In the genomic region with DNA sequence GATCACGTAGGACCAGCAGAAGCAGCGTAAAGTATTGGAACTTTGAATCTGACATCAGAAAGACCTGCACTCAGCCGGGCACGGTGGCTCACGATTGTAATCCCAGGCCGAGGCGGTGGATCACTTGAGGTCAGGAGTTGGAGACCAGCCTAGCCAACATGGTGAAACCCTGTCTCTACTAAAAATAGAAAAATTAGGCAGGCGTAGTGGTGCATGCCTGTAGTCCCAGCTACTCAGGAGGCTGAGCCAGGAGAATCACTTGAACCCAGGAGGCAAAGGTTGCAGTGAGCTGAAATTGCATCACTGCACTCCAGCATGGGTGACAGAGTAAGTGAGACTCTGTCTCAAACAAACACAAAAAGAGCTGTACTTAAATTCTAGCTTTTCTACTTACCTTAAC, we compare ENCODE assay signal across 7 cellular contexts. TPM values are rescaled to one million over a fixed set of nuclear protein-coding genes. Genes with fewer than 3 reads are reported as not detected.
A peak's percentile ranks its signal among the peaks of the same experiment; 100 is the strongest.
DNase-seq lines count a peak whose midpoint lies in the region; ATAC-seq and TF ChIP-seq lines count a peak whose summit lies in the region.
"Not testable (repeated sequence)": the region's sequence is repeated elsewhere in the genome, so short reads cannot be mapped to it uniquely, and the experiment has no call there.

No MANE protein-coding gene starts in this region.

- H3K18ac ChIP-seq in trophoblast cell (ENCODE audit: low read length): peak overlapping the region; percentile 46

- ATAC-seq in heart right ventricle: peak in 6 of 8 donors; percentile 29 to 68 (median 59)
- not testable (repeated sequence) for ATAC-seq in right cardiac atrium

- peak overlapping the region; percentile 99 for H3K27ac ChIP-seq in PC-9
- H3K27ac ChIP-seq in ascending aorta: peak overlapping the region; percentile 6 to 14
- H3K27ac ChIP-seq in heart right ventricle: peak overlapping the region in 3 of 10 donors; percentile 7 to 61 (median 26)
- peak overlapping the region; percentile 59 for H3K27ac ChIP-seq in right cardiac atrium (ENCODE audit: low read length)
- peak overlapping the region in 1 of 2 donors; percentile 36 for H3K27ac ChIP-seq in liver (ENCODE audit: low read depth in 1 of 2, low read length in 2 of 2)
- H3K27ac ChIP-seq in trophoblast cell (ENCODE audit: low read depth, low read length): not testable (repeated sequence)
- H3K27ac ChIP-seq in skeletal muscle tissue (ENCODE audit: low read depth, low read length): peak overlapping the region; percentile 84

- not testable (repeated sequence) for H3K9me3 ChIP-seq in PC-9 (ENCODE audit: insufficient read depth, low read depth); ascending aorta; heart right ventricle; right cardiac atrium (ENCODE audit: control insufficient read depth, low read length); liver (ENCODE audit: control insufficient read depth in 4 of 4, low read length in 3 of 4); trophoblast cell (ENCODE audit: insufficient read depth, low read depth, low read length); skeletal muscle tissue (ENCODE audit: control insufficient read depth in 3 of 3, low read length in 3 of 3)

- H2BK12ac ChIP-seq in trophoblast cell (ENCODE audit: low read length): peak overlapping the region; percentile 25

- intact Hi-C loops in PC-9 (cut with micrococcal nuclease; ENCODE audit: unreplicated experiment); heart right ventricle (cut with DNase I); right cardiac atrium (cut with DNase I): not testable (repeated sequence)
- intact Hi-C loops in ascending aorta (cut with DNase I): loop anchor here (5.0 kb wide), 1 partner anchor 56 kb away; the partner anchor contains the start of gene OSBPL9

- H3K9me2 ChIP-seq in PC-9 (ENCODE audit: insufficient read depth): not testable (repeated sequence)

- not testable (repeated sequence) for H3K9ac ChIP-seq in liver (ENCODE audit: low read depth in 1 of 2, low read length in 2 of 2); trophoblast cell (ENCODE audit: low read length)
- H3K9ac ChIP-seq in skeletal muscle tissue (ENCODE audit: low read depth in 1 of 3, low read length in 3 of 3): peak overlapping the region; percentile 34 to 51 (median 36)

- H2BK5ac ChIP-seq in trophoblast cell (ENCODE audit: low read depth, low read length, poor library complexity): peak overlapping the region; percentile 36

- CTCF ChIA-PET in PC-9 (lab: Charles Lee): not testable (repeated sequence)

- WGBS in heart right ventricle, 2 donors: 66 to 68% methylated on average over 8 of the region's 8 CpGs
- WGBS in right cardiac atrium: 74% methylated on average over 8 of the region's 8 CpGs
- 40% methylated on average over 8 of the region's 8 CpGs for WGBS in liver
- WGBS in trophoblast cell (ENCODE audit: extremely low coverage, insufficient coverage, insufficient read length): no CpG with 5 or more reads among the region's 8 CpGs

- H3K4me1 ChIP-seq in PC-9 (replicated peaks; ENCODE audit: insufficient read depth) (peaks cover 81% of the 10 kb centered on the region), ascending aorta (peaks cover 0 to 11% of the 10 kb centered on the region in 2 donors), heart right ventricle (peaks cover 0 to 35% (median 7%) of the 10 kb centered on the region in 9 donors), liver (ENCODE audit: control insufficient read depth in 4 of 4, insufficient read depth in 4 of 4, low read length in 3 of 4) (peaks cover 3 to 11% (median 9%) of the 10 kb centered on the region in 4 donors), trophoblast cell (ENCODE audit: control insufficient read depth in 1 of 2, insufficient read depth in 2 of 2, low read length in 2 of 2) (peaks cover 28 to 36% of the 10 kb centered on the region in 2 experiments), skeletal muscle tissue (ENCODE audit: control insufficient read depth in 3 of 3, insufficient read depth in 3 of 3, low read length in 3 of 3) (peaks cover 32 to 41% (median 37%) of the 10 kb centered on the region in 3 donors)
- H3K4me1 ChIP-seq in right cardiac atrium (ENCODE audit: control insufficient read depth, insufficient read depth, low read length): not testable (repeated sequence)

- H3K79me2 ChIP-seq in PC-9 (ENCODE audit: low read depth): peaks cover 10% of the 10 kb centered on the region
- not testable (repeated sequence) for H3K79me2 ChIP-seq in trophoblast cell (ENCODE audit: control insufficient read depth, insufficient read depth, low read length, poor library complexity)

- H2BK120ac ChIP-seq in trophoblast cell (ENCODE audit: insufficient read depth, low read length, poor library complexity): peak overlapping the region; percentile 84

- POLR2A ChIA-PET in PC-9 (lab: Charles Lee; ENCODE audit: unreplicated experiment): not testable (repeated sequence)

- H4K12ac ChIP-seq in trophoblast cell (ENCODE audit: low read depth, low read length): not testable (repeated sequence)

- H3K79me1 ChIP-seq in trophoblast cell (ENCODE audit: low read length): peaks cover 44% of the 10 kb centered on the region

- peak overlapping the region; percentile 88; the same call in 1 of the 2 replicates for H3K4me2 ChIP-seq in PC-9
- not testable (repeated sequence) for H3K4me2 ChIP-seq in trophoblast cell (ENCODE audit: low read length)

- H3K4ac ChIP-seq in trophoblast cell (ENCODE audit: low read depth, low read length): not testable (repeated sequence)

- H3K14ac ChIP-seq in trophoblast cell (ENCODE audit: low read length): not testable (repeated sequence)

- DNase-seq in PC-9; ascending aorta (ENCODE audit: low spot score in 2 of 2); right cardiac atrium; trophoblast cell: not testable (repeated sequence)
- peak in 1 of 2 donors; percentile 21 for DNase-seq in heart right ventricle

- H4K8ac ChIP-seq in trophoblast cell (ENCODE audit: low read depth, low read length): peak overlapping the region; percentile 61

- H3K4me3 ChIP-seq in PC-9; ascending aorta; heart right ventricle; right cardiac atrium (ENCODE audit: low read length); liver (ENCODE audit: low read depth in 1 of 3, low read length in 3 of 3); trophoblast cell (ENCODE audit: low read depth, low read length); skeletal muscle tissue (ENCODE audit: low read length in 3 of 3): not testable (repeated sequence)

- H3K23ac ChIP-seq in trophoblast cell (ENCODE audit: low read length): not testable (repeated sequence)

- TF ChIP-seq RAD21 in liver (IDR thresholded peaks at IDR 0.05): peak; percentile 45 to 60

- H3F3A ChIP-seq in PC-9 (ENCODE audit: insufficient read depth, low read depth): peaks cover 48% of the 10 kb centered on the region

- peak overlapping the region; percentile 15 for H2AK5ac ChIP-seq in trophoblast cell (ENCODE audit: low read length)

- H4K20me1 ChIP-seq in PC-9 (ENCODE audit: insufficient read depth): not testable (repeated sequence)

- peak overlapping the region; percentile 79 for H4K91ac ChIP-seq in trophoblast cell (ENCODE audit: low read depth, low read length)

- BruUV-seq in PC-9 (replicated peaks; lab: Mats Ljungman, UMichigan): not testable (repeated sequence)

- H3K36me3 ChIP-seq in PC-9 (ENCODE audit: low read depth); ascending aorta; heart right ventricle; liver (ENCODE audit: control insufficient read depth in 4 of 4, insufficient read depth in 3 of 4, low read depth in 1 of 4, low read length in 3 of 4); trophoblast cell (ENCODE audit: control insufficient read depth in 1 of 2, insufficient read depth in 2 of 2, low read length in 2 of 2); skeletal muscle tissue (ENCODE audit: control insufficient read depth in 3 of 3, insufficient read depth in 3 of 3, low read length in 3 of 3): not testable (repeated sequence)

- not testable (repeated sequence) for TF ChIP-seq CTCF in PC-9 (conservative IDR thresholded peaks at IDR 0.05); ascending aorta (IDR thresholded peaks at IDR 0.05); heart right ventricle (IDR thresholded peaks at IDR 0.05); liver (IDR thresholded peaks at IDR 0.05; ENCODE audit: low read depth, low read length, missing input control)

- H3K27me3 ChIP-seq in PC-9 (ENCODE audit: insufficient read depth, low read depth); ascending aorta; heart right ventricle; right cardiac atrium (ENCODE audit: control insufficient read depth, insufficient read depth); liver (ENCODE audit: control insufficient read depth in 4 of 4, insufficient read depth in 4 of 4, low read length in 3 of 4); trophoblast cell (ENCODE audit: insufficient read depth, low read length); skeletal muscle tissue (ENCODE audit: control insufficient read depth in 3 of 3, insufficient read depth in 3 of 3, low read length in 3 of 3): not testable (repeated sequence)

- not testable (repeated sequence) for H2AFZ ChIP-seq in PC-9; trophoblast cell (ENCODE audit: insufficient read depth, low read length, poor library complexity)

RNA-seq across cellular contexts. Expression of gene EPS15, which starts 41.8 kb away (rescaled TPM):
- total RNA-seq in PC-9 (2021): 60.1 and 61.0 TPM in 2 replicates
- 44.6 TPM for total RNA-seq in ascending aorta
- 10 to 100 TPM; 52.9 to 81.4 (median 63.9) TPM for total RNA-seq in heart right ventricle
- polyA plus RNA-seq in heart right ventricle: 10 to 100 TPM; 12.4 to 27.4 TPM
- 10 to 100 TPM; 72.4 to 87.5 (median 74.5) TPM for total RNA-seq in right cardiac atrium
- 26.0 TPM for polyA plus RNA-seq in right cardiac atrium
- 10 to 100 TPM; 25.3 to 52.1 TPM for total RNA-seq in liver
- 10 to 100 TPM in 1 of 2 donors, 1 to 10 TPM in 1; 8.8 to 13.0 TPM for polyA plus RNA-seq in liver
- polyA plus RNA-seq in trophoblast cell (2013): 53.3 and 53.4 TPM in 2 replicates
- 44.9 TPM for total RNA-seq in skeletal muscle tissue

RNA-seq across cellular contexts. Expression of gene OSBPL9, which starts 56.0 kb away (rescaled TPM):
- total RNA-seq in PC-9 (2021) (149 and 188 TPM in 2 replicates), ascending aorta (101 TPM), heart right ventricle (10 to 100 TPM; 32.5 to 77.9 (median 55.6) TPM), right cardiac atrium (10 to 100 TPM; 55.3 to 68.8 (median 62.2) TPM), liver (100 to 1,000 TPM in 1 of 2 donors, 10 to 100 TPM in 1; 62.5 to 129 TPM), skeletal muscle tissue (80.9 TPM)
- polyA plus RNA-seq in heart right ventricle (10 to 100 TPM; 42.9 to 82.9 TPM), right cardiac atrium (46.1 TPM), liver (10 to 100 TPM; 52.1 to 58.3 TPM)
- polyA plus RNA-seq in trophoblast cell (2013): 187 and 189 TPM in 2 replicates
